Comparison of ENCODE assay signal across 9 cellular contexts in genomic region chr2:109513749-109514588, GRCh38.
DNase-seq lines count a peak whose midpoint lies in the region; ATAC-seq and TF ChIP-seq lines count a peak whose summit lies in the region.
"Had no signal": no experiment of that assay in that cellular context is flagged by ENCODE, and none has a peak within 500 bp of the region (broad histone marks: within the 10 kb centered on the region; RNA-seq: fewer than 3 reads in every experiment).

No MANE protein-coding gene starts in this region.

- H3K27me3 ChIP-seq in neuronal stem cell (ENCODE audit: control insufficient read depth in 3 of 3, insufficient read depth in 3 of 3, low read depth in 1 of 3, low read length in 3 of 3) (peaks cover 0 to 29% (median 0%) of the 10 kb centered on the region in 3 experiments), Karpas-422 (ENCODE audit: low read length) (no peaks in the 10 kb centered on the region)

- no peak overlapping the region for H3K27ac ChIP-seq in neuronal stem cell (replicated peaks; ENCODE audit: low read length)
- H3K27ac ChIP-seq in Karpas-422 (ENCODE audit: low read length): no peak overlapping the region

- H3K9me3 ChIP-seq in neuronal stem cell (replicated peaks in 1 of 2; ENCODE audit: control insufficient read depth in 2 of 2, insufficient read depth in 1 of 2, low read depth in 1 of 2, low read length in 2 of 2): peaks cover 2 to 5% of the 10 kb centered on the region in 2 donors
- H3K9me3 ChIP-seq in Karpas-422 (ENCODE audit: low read length): no peaks in the 10 kb centered on the region

- H3K4me2 ChIP-seq in neuronal stem cell (ENCODE audit: insufficient read depth, low read length, poor library complexity, severe bottlenecking) (no peak overlapping the region), Karpas-422 (ENCODE audit: low read depth, low read length, poor library complexity, severe bottlenecking) (no peak overlapping the region)

- H2AFZ ChIP-seq in neuronal stem cell (ENCODE audit: low read length): no peak overlapping the region
- no peak overlapping the region for H2AFZ ChIP-seq in Karpas-422 (ENCODE audit: low read length)

- no CpG with 5 or more reads among the region's 20 CpGs for WGBS in neuronal stem cell (ENCODE audit: extremely low coverage in 2 of 2, insufficient read length in 2 of 2, insufficient replicate concordance in 1 of 2), 2 donors

- H3K18ac ChIP-seq in neuronal stem cell (ENCODE audit: low read length): no peak overlapping the region

- H3K4me3 ChIP-seq in neuronal stem cell (ENCODE audit: low read length in 2 of 2) (no peak overlapping the region), Karpas-422 (ENCODE audit: low read length) (no peak overlapping the region)

- H3K4me1 ChIP-seq in neuronal stem cell (ENCODE audit: control insufficient read depth in 2 of 2, insufficient read depth in 1 of 2, low read depth in 1 of 2, low read length in 2 of 2): no peaks in the 10 kb centered on the region
- H3K4me1 ChIP-seq in Karpas-422 (ENCODE audit: low read length): no peaks in the 10 kb centered on the region

- TF ChIP-seq CTCF in GM20000 (IDR thresholded peaks at IDR 0.05; ENCODE audit: extremely low read depth, missing control alignments) (no peak), chondrocyte (IDR thresholded peaks at IDR 0.05) (no peak)

- peak; percentile 81 for DNase-seq in EL
- DNase-seq in GM20000 (ENCODE audit: low spot score): peak; percentile 69
- no peak for DNase-seq in chondrocyte (ENCODE audit: low spot score)
- DNase-seq in neuronal stem cell (ENCODE audit: low spot score): no peak
- no peak for DNase-seq in Karpas-422
- DNase-seq in SHP77 (lab: John Stamatoyannopoulos, UW): no peak
- DNase-seq in erythroblast (lab: John Stamatoyannopoulos, UW): no peak

- no peaks in the 10 kb centered on the region for H3K79me2 ChIP-seq in Karpas-422 (ENCODE audit: low read length)

- no peak overlapping the region for H2BK15ac ChIP-seq in neuronal stem cell (ENCODE audit: low read length)

- H3K36me3 ChIP-seq in neuronal stem cell (replicated peaks in 1 of 2; ENCODE audit: control insufficient read depth in 2 of 2, insufficient read depth in 2 of 2, low read length in 2 of 2) (no peaks in the 10 kb centered on the region), Karpas-422 (ENCODE audit: insufficient read depth, low read length) (no peaks in the 10 kb centered on the region)

- H3K27me3 Mint-ChIP-seq in chondrocyte (ENCODE audit: low read depth): no peaks in the 10 kb centered on the region

- no peak overlapping the region for H2BK5ac ChIP-seq in neuronal stem cell (ENCODE audit: low read length)

- H2BK12ac ChIP-seq in neuronal stem cell (ENCODE audit: low read length): no peak overlapping the region

- no peak overlapping the region for H4K8ac ChIP-seq in neuronal stem cell (ENCODE audit: low read depth, low read length)

- no peak overlapping the region for H2BK120ac ChIP-seq in neuronal stem cell (ENCODE audit: low read depth, low read length)

- H3K79me1 ChIP-seq in neuronal stem cell (ENCODE audit: low read depth, low read length): peaks cover 4% of the 10 kb centered on the region

- H3K27ac Mint-ChIP-seq in chondrocyte (ENCODE audit: unreplicated experiment): peak overlapping the region; percentile 96
- H3K27ac Mint-ChIP-seq: IgD-negative memory B cell had no signal

- H3K9me3 Mint-ChIP-seq in chondrocyte (ENCODE audit: low read depth): peaks cover 3% of the 10 kb centered on the region
- H3K9me3 Mint-ChIP-seq: IgD-negative memory B cell had no signal

- H3K9me2 ChIP-seq in Karpas-422 (replicated peaks; ENCODE audit: insufficient read depth, low read length): no peaks in the 10 kb centered on the region

- peak overlapping the region; percentile 7 for H2AK5ac ChIP-seq in neuronal stem cell (ENCODE audit: low read depth, low read length)

- H3K4me1 Mint-ChIP-seq in chondrocyte (ENCODE audit: low read depth): peaks cover 42% of the 10 kb centered on the region

- H3K23ac ChIP-seq in neuronal stem cell (ENCODE audit: low read depth, low read length, poor library complexity): peak overlapping the region; percentile 67

- H4K91ac ChIP-seq in neuronal stem cell (ENCODE audit: low read depth, low read length, poor library complexity): no peak overlapping the region

- peak; percentile 65 for ATAC-seq in HG03520 (IDR thresholded peaks at IDR 0.05; ENCODE audit: unreplicated experiment)

- no peak overlapping the region for H3K4ac ChIP-seq in neuronal stem cell (ENCODE audit: low read length)

- no peaks in the 10 kb centered on the region for H4K20me1 ChIP-seq in Karpas-422 (ENCODE audit: insufficient read depth, low read depth, low read length)

- no peak for TF ChIP-seq POLR2A in erythroblast (IDR thresholded peaks at IDR 0.05; ENCODE audit: low read length)

- H3K9ac ChIP-seq in neuronal stem cell (ENCODE audit: low read depth, low read length, poor library complexity) (no peak overlapping the region), Karpas-422 (ENCODE audit: low read length) (no peak overlapping the region)

- H3K14ac ChIP-seq in neuronal stem cell (ENCODE audit: low read length): no peak overlapping the region

- no peak overlapping the region for H3K4me3 Mint-ChIP-seq in chondrocyte (ENCODE audit: unreplicated experiment)

- H3K36me3 Mint-ChIP-seq in chondrocyte (ENCODE audit: low read depth): peaks cover 1% of the 10 kb centered on the region

Comparison
In these comparisons a context has a peak if more than half of its experiments do, and no peak if none do; other contexts are left out.
1. DNase-seq: peak in EL (single experiment) and GM20000 (single experiment); none in chondrocyte (single experiment), neuronal stem cell (single experiment), Karpas-422 (single experiment), SHP77 (0 of 2) and erythroblast (0 of 2).